In genomic region chr7:131151034-131151433, GRCh38 we compare ENCODE assay signal across 3 cellular contexts.
TF ChIP-seq lines count a peak whose summit lies in the region.

No MANE protein-coding gene starts in this region.

TF ChIP-seq in SK-N-SH treated with all-trans-retinoic acid at 6 μM for 48 hours, 23 proteins besides CTCF, POLR2A, EP300 and RAD21:
- TF ChIP-seq ISL1 (CRISPR knock-in tag; IDR thresholded peaks at IDR 0.05): peak; percentile 39; the same call in 1 of the 2 replicates
- no peak for TF ChIP-seq ZFP30 (CRISPR knock-in tag; IDR thresholded peaks at IDR 0.05)
TF ChIP-seq in SK-N-SH treated with all-trans-retinoic acid at 6 μM for 48 hours: peak in this region for 1.

TF ChIP-seq in SK-N-SH, 30 proteins besides CTCF, POLR2A, EP300 and RAD21:
- TF ChIP-seq USF2 (IDR thresholded peaks at IDR 0.05; ENCODE audit: borderline replicate concordance, low read depth, low read length) (no peak), RFX5 (IDR thresholded peaks at IDR 0.05; ENCODE audit: low read length) (no peak), MXI1 (IDR thresholded peaks at IDR 0.05; ENCODE audit: low read depth, low read length) (no peak), FOXJ3 (CRISPR knock-in tag; IDR thresholded peaks at IDR 0.05) (no peak), ZBTB33 (IDR thresholded peaks at IDR 0.05; ENCODE audit: borderline replicate concordance, low read depth) (no peak), RXRA (IDR thresholded peaks at IDR 0.05; ENCODE audit: borderline replicate concordance, low read depth) (no peak), JUND (IDR thresholded peaks at IDR 0.05) (no peak), NRF1 (IDR thresholded peaks at IDR 0.05; ENCODE audit: low read depth, low read length) (no peak), MEF2A (IDR thresholded peaks at IDR 0.05; ENCODE audit: borderline replicate concordance, low read depth) (no peak), SMC3 (IDR thresholded peaks at IDR 0.05; ENCODE audit: low read depth, low read length) (no peak), YY1 (IDR thresholded peaks at IDR 0.05; ENCODE audit: low read depth) (no peak), ELF1 (IDR thresholded peaks at IDR 0.05) (no peak), CHD2 (IDR thresholded peaks at IDR 0.05; ENCODE audit: low read length, partially characterized antibody) (no peak), EZH2phosphoT487 (IDR thresholded peaks at IDR 0.05; ENCODE audit: borderline replicate concordance, low read depth) (no peak), FOXM1 (IDR thresholded peaks at IDR 0.05; ENCODE audit: low read depth) (no peak), NFIC (IDR thresholded peaks at IDR 0.05; ENCODE audit: borderline replicate concordance) (no peak), POLR2AphosphoS5 (IDR thresholded peaks at IDR 0.05; ENCODE audit: low read depth, low read length) (no peak)
- TF ChIP-seq, protein P1, sequence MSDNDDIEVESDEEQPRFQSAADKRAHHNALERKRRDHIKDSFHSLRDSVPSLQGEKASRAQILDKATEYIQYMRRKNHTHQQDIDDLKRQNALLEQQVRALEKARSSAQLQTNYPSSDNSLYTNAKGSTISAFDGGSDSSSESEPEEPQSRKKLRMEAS (IDR thresholded peaks at IDR 0.05; ENCODE audit: low read depth): no peak
- TF ChIP-seq, protein P2, sequence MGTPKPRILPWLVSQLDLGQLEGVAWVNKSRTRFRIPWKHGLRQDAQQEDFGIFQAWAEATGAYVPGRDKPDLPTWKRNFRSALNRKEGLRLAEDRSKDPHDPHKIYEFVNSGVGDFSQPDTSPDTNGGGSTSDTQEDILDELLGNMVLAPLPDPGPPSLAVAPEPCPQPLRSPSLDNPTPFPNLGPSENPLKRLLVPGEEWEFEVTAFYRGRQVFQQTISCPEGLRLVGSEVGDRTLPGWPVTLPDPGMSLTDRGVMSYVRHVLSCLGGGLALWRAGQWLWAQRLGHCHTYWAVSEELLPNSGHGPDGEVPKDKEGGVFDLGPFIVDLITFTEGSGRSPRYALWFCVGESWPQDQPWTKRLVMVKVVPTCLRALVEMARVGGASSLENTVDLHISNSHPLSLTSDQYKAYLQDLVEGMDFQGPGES (IDR thresholded peaks at IDR 0.05; ENCODE audit: low read depth, low read length): no peak
- TF ChIP-seq, protein P3, sequence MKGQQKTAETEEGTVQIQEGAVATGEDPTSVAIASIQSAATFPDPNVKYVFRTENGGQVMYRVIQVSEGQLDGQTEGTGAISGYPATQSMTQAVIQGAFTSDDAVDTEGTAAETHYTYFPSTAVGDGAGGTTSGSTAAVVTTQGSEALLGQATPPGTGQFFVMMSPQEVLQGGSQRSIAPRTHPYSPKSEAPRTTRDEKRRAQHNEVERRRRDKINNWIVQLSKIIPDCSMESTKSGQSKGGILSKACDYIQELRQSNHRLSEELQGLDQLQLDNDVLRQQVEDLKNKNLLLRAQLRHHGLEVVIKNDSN (IDR thresholded peaks at IDR 0.05; ENCODE audit: borderline replicate concordance, low read depth): no peak

TF ChIP-seq in K562, 482 proteins besides CTCF, POLR2A, EP300 and RAD21:
- no peak for TF ChIP-seq FOS (IDR thresholded peaks at IDR 0.05; ENCODE audit: extremely low read depth, insufficient read length)
- TF ChIP-seq ZFP36 (IDR thresholded peaks at IDR 0.05; ENCODE audit: low read depth, low read length, partially characterized antibody): peak; percentile 32
- TF ChIP-seq NCOA1 (IDR thresholded peaks at IDR 0.05; ENCODE audit: low read depth): no peak
- TF ChIP-seq ZNF445 (CRISPR knock-in tag; IDR thresholded peaks at IDR 0.05; ENCODE audit: low read depth): no peak
- TF ChIP-seq ZNF280A (IDR thresholded peaks at IDR 0.05; ENCODE audit: low read depth, partially characterized antibody): no peak
- TF ChIP-seq CCNT2 (IDR thresholded peaks at IDR 0.05; ENCODE audit: borderline replicate concordance, extremely low read depth, insufficient read length, low read depth, low read length): no peak
- TF ChIP-seq CBX8 (IDR thresholded peaks at IDR 0.05; ENCODE audit: borderline replicate concordance, extremely low read depth, low read depth, low read length, poor library complexity, severe bottlenecking): peak; percentile 17
